Comparison of ENCODE assay signal across 11 cellular contexts in the genomic region with DNA sequence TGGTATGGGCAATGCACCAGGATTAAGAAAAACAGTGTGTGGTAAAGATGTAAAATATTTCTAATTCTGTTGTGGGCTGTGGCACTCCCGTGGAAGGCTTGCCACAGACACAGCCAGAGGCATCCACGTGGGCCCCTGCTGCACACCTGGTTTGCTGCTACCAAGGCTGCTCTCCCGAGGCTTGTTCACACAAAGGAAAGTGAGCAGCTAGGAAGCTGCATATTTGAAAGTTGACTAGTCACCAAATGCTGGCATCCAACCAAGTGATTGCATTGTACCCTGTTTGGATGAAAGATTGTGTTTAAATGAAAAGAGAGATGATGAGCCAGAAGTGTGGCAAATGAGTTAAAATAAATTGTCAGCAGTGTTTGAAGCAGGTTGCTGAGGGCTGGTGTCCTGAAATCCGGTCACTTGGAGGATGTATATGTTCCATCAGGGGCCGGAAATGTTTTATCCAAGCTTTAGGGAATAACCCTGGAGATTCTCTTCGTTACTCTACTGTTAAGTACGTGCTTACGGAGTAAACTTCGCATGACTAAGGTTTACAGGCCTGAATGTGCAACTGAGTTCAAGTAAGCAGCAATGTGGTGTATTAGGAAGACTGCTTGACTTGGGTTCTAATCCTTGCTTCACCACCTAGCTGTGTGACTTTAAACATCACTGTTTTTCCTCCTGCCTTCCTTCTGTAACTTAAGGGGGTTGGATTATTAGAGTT.
DNase-seq lines count a peak whose midpoint lies in the region; ATAC-seq, FAIRE-seq and TF ChIP-seq lines count a peak whose summit lies in the region.
"Had no signal": no experiment of that assay in that cellular context is flagged by ENCODE, and none has a peak within 500 bp of the region (broad histone marks: within the 10 kb centered on the region; RNA-seq: fewer than 3 reads in every experiment).

No MANE protein-coding gene starts in this region.

- H3K27me3 ChIP-seq in brain microvascular endothelial cell (replicated peaks), result no peaks in the 10 kb centered on the region

- H3K4me3 ChIP-seq in brain microvascular endothelial cell (ENCODE audit: low read depth, low read length), result no peak overlapping the region

- in situ Hi-C loops in brain microvascular endothelial cell (cut with HindIII; ENCODE audit: low pct_ligation_motif_present, low sequenced_read_pairs), result no loop called here

- no peak for ATAC-seq in left ventricle myocardium superior

- no peak overlapping the region for H3K27ac ChIP-seq in brain microvascular endothelial cell

- no peak for TF ChIP-seq POLR2A in GM12892 (IDR thresholded peaks at IDR 0.05; ENCODE audit: low read depth, low read length)

- no peak for TF ChIP-seq CTCF in brain microvascular endothelial cell (IDR thresholded peaks at IDR 0.05; ENCODE audit: low read depth, low read length, missing control alignments)

- no peak for FAIRE-seq in GM12892 (lab: Jason Lieb, UNC)

- intact Hi-C loops in left ventricle myocardium superior (cut with micrococcal nuclease), result no loop called here

- no peaks in the 10 kb centered on the region for H3K36me3 ChIP-seq in brain microvascular endothelial cell (replicated peaks)

- DNase-seq in Daoy (ENCODE audit: low read depth) (peak; percentile 79), LHCN-M2 (ENCODE audit: low read depth) (peak; percentile 79), brain microvascular endothelial cell (peak; percentile 83), lung microvascular endothelial cell (ENCODE audit: low read depth in 2 of 2) (peak; percentile 62 to 87), T-helper 9 cell (no peak), GM19238 (ENCODE audit: insufficient read length, low spot score) (no peak), left ventricle myocardium superior (no peak), GM12892 (ENCODE audit: insufficient read length) (no peak)
- DNase-seq: activated CD4-positive, CD25-positive, alpha-beta regulatory T cell; immature natural killer cell; NCI-H524 treated with DMSO at 0.1 percent for 48 hours had no signal

Comparison
In these comparisons a context has a peak if more than half of its experiments do, and no peak if none do; other contexts are left out.
1. DNase-seq: peak in Daoy (single experiment), LHCN-M2 (single experiment), brain microvascular endothelial cell (single experiment) and lung microvascular endothelial cell (2 of 2); none in T-helper 9 cell (single experiment), GM19238 (single experiment), left ventricle myocardium superior (single experiment) and GM12892 (single experiment).